In the genomic region with DNA sequence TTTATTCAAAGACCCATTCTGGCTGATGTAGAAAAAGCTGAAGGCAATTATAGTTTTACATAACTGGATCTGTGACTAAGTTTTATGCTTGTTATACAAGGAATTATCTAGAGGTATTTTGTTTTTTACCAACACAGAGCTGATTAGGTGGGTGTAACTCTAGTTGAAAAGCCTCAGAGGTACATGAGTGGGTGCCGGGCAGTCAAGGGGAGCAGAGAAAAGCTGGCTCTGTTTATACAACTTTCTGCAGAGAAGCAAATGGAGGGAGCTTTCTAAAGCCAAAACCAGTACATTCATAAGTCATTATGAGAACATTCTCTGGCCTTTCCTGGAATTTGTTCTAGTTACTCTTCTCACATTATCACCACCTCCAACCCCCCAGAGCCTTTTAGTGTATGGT, we compare ENCODE assay signal across 24 cellular contexts. TPM values are rescaled to one million over a fixed set of nuclear protein-coding genes. Genes with fewer than 3 reads are reported as not detected.
"Had no signal": no experiment of that assay in that cellular context is flagged by ENCODE, and none has a peak within 500 bp of the region (broad histone marks: within the 10 kb centered on the region; RNA-seq: fewer than 3 reads in every experiment).

No MANE protein-coding gene starts in this region.

- DNase-seq: activated CD4-positive, alpha-beta T cell treated with anti-CD3 and anti-CD28 coated beads, Interleukin-2, amount 50 U/mL, for 1 hour; activated gamma-delta T cell; amniotic stem cell; dermis blood vessel endothelial cell; effector memory CD4-positive, alpha-beta T cell; esophagus squamous epithelium; foreskin keratinocyte; mammary epithelial cell; midbrain; nephron progenitor cell; stimulated activated naive CD8-positive, alpha-beta T cell treated with anti-CD3 and anti-CD28 coated beads, Interleukin-15, Interleukin-2, amounts not matched to agents 100 U/mL and 50 U/mL, for 24 hours; substantia nigra; transverse colon; uterus had no signal

- H3K27ac ChIP-seq: cardiac muscle cell, foreskin keratinocyte, right atrium auricular region, transverse colon, uterus had no signal

- H3K4me1 ChIP-seq: foreskin keratinocyte, right atrium auricular region, transverse colon, uterus had no signal

- H3K27me3 ChIP-seq: cardiac muscle cell, esophagus squamous epithelium, foreskin keratinocyte, right atrium auricular region, transverse colon, uterus had no signal

- H3K36me3 ChIP-seq: cardiac muscle cell, esophagus squamous epithelium, right atrium auricular region, transverse colon, uterus had no signal

- H3K9me3 Mint-ChIP-seq: activated naive CD4-positive, alpha-beta T cell treated with anti-CD3 and anti-CD28 coated beads, Interleukin-2, amount 50 U/mL, for 24 hours had no signal

- H3K4me3 Mint-ChIP-seq: activated naive CD4-positive, alpha-beta T cell treated with anti-CD3 and anti-CD28 coated beads, Interleukin-2, amount 50 U/mL, for 24 hours; nephron progenitor cell had no signal

- H3K27ac Mint-ChIP-seq: activated naive CD4-positive, alpha-beta T cell treated with anti-CD3 and anti-CD28 coated beads, Interleukin-2, amount 50 U/mL, for 24 hours; nephron progenitor cell had no signal

- ATAC-seq: activated CD4-positive, CD25-positive, alpha-beta regulatory T cell treated with anti-CD3 and anti-CD28 coated beads, Interleukin-2, amount 50 U/mL, for 24 hours; foreskin keratinocyte; stimulated activated naive CD8-positive, alpha-beta T cell treated with anti-CD3 and anti-CD28 coated beads, Interleukin-15, Interleukin-2, amounts not matched to agents 100 U/mL and 50 U/mL, for 24 hours had no signal

- H3K9me3 ChIP-seq: esophagus squamous epithelium, right atrium auricular region, transverse colon, uterus had no signal

- H3K4me3 ChIP-seq: cardiac muscle cell, esophagus squamous epithelium, right atrium auricular region, transverse colon, uterus had no signal

- H3K4me1 Mint-ChIP-seq: activated naive CD4-positive, alpha-beta T cell treated with anti-CD3 and anti-CD28 coated beads, Interleukin-2, amount 50 U/mL, for 24 hours; nephron progenitor cell had no signal

RNA-seq across cellular contexts. Expression of gene OR52K1, which starts 29.4 kb away (rescaled TPM):
- total RNA-seq: cardiac muscle cell; dermis blood vessel endothelial cell; endothelial cell of umbilical vein; esophagus squamous epithelium; foreskin keratinocyte; mammary epithelial cell; myocyte; posterior vena cava; right atrium auricular region; skeletal muscle tissue; T-helper 1 cell treated with Interleukin-12 subunit alpha and Interleukin-12 subunit beta and Interleukin-4 antibody, amounts not matched to agents 30 ng/mL and 1 ng/mL, for 36 hours; transverse colon; uterus had no signal
- polyA plus RNA-seq: cardiac muscle cell, endothelial cell of umbilical vein, foreskin keratinocyte, keratinocyte, mammary epithelial cell had no signal

RNA-seq across cellular contexts. Expression of gene OR52M1, which starts 33.1 kb away (rescaled TPM):
- total RNA-seq: cardiac muscle cell; dermis blood vessel endothelial cell; endothelial cell of umbilical vein; esophagus squamous epithelium; foreskin keratinocyte; mammary epithelial cell; myocyte; posterior vena cava; right atrium auricular region; skeletal muscle tissue; T-helper 1 cell treated with Interleukin-12 subunit alpha and Interleukin-12 subunit beta and Interleukin-4 antibody, amounts not matched to agents 30 ng/mL and 1 ng/mL, for 36 hours; transverse colon; uterus had no signal
- polyA plus RNA-seq: cardiac muscle cell, endothelial cell of umbilical vein, foreskin keratinocyte, keratinocyte, mammary epithelial cell had no signal
